ENCODE assay signal across 28 cellular contexts in genomic region chr1:26362331-26362730, GRCh38. TPM values are rescaled to one million over a fixed set of nuclear protein-coding genes. Genes with fewer than 3 reads are reported as not detected.
"Had no signal": no experiment of that assay in that cellular context is flagged by ENCODE, and none has a peak within 500 bp of the region (broad histone marks: within the 10 kb centered on the region; RNA-seq: fewer than 3 reads in every experiment).

No MANE protein-coding gene starts in this region.

- DNase-seq: activated CD4-positive, alpha-beta T cell treated with anti-CD3 and anti-CD28 coated beads for 48 hours; activated CD4-positive, alpha-beta T cell treated with anti-CD3 and anti-CD28 coated beads, Interleukin-2, amount 50 U/mL, for 48 hours; activated CD8-positive, alpha-beta memory T cell treated with anti-CD3 and anti-CD28 coated beads for 24 hours; activated gamma-delta T cell treated with Interleukin-2 at 50 U/mL for 16 hours; activated naive CD4-positive, alpha-beta T cell treated with anti-CD3 and anti-CD28 coated beads, Interleukin-2, amount 50 U/mL, for 16 hours; activated T-cell treated with anti-CD3 and anti-CD28 coated beads, Interleukin-2, amount 50 U/mL, for 48 hours; amygdala; MG63; MV-4-11; NCI-H1092 treated with DMSO at 0.1 percent for 48 hours; NCI-H1417 treated with DMSO at 0.1 percent for 48 hours; NCI-H1694; NCI-H2029; NCI-H2107; NCI-H2171 treated with DMSO at 0.1 percent for 48 hours; NCI-H226; NCI-H526; NCI-H774; SIG-M5; WERI-Rb-1 had no signal

- H3K36me3 ChIP-seq: MG63, WERI-Rb-1 had no signal

- ATAC-seq: activated CD4-positive, CD25-positive, alpha-beta regulatory T cell treated with anti-CD3 and anti-CD28 coated beads, Interleukin-2, amount 50 U/mL, for 24 hours had no signal

- H3K27ac ChIP-seq: WERI-Rb-1 had no signal

- H3K27ac Mint-ChIP-seq: activated T-helper 2 cell treated with anti-CD3 and anti-CD28 coated beads, Interferon-gamma antibody, Interleukin-2, Interleukin-4, amounts not matched to agents 10 μg/mL and 5 μg/mL and 100 μg/mL, durations not matched to agents 14 hours and 24 hours and 36 hours had no signal

- FAIRE-seq: astrocyte had no signal

- H3K9me3 Mint-ChIP-seq: activated T-helper 2 cell treated with anti-CD3 and anti-CD28 coated beads, Interferon-gamma antibody, Interleukin-2, Interleukin-4, amounts not matched to agents 10 μg/mL and 5 μg/mL and 100 μg/mL, durations not matched to agents 14 hours and 24 hours and 36 hours had no signal

- H3K4me3 Mint-ChIP-seq: brain had no signal

- H3K36me3 Mint-ChIP-seq: brain had no signal

- H3K9me3 ChIP-seq: MG63 had no signal

- H3K4me3 ChIP-seq: MG63 had no signal

RNA-seq across cellular contexts. Expression of gene CRYBG2, which starts 8.4 kb away (rescaled TPM):
- total RNA-seq: RPMI7951 had no signal

RNA-seq across cellular contexts. Expression of gene ZNF683, which starts 10.2 kb away (rescaled TPM):
- total RNA-seq: activated T-helper 2 cell treated with anti-CD3 and anti-CD28 coated beads, Interferon-gamma antibody, Interleukin-2, Interleukin-4, amounts not matched to agents 10 μg/mL and 5 μg/mL and 100 μg/mL, durations not matched to agents 14 hours and 24 hours and 36 hours; astrocyte; NCI-H460; OCI-LY7; RPMI7951 had no signal

RNA-seq across cellular contexts. Expression of gene CD52, which starts 44.6 kb away (rescaled TPM):
- total RNA-seq: astrocyte, NCI-H460, RPMI7951 had no signal

RNA-seq across cellular contexts. Expression of gene LIN28A, which starts 48.3 kb away (rescaled TPM):
- total RNA-seq: activated T-helper 2 cell treated with anti-CD3 and anti-CD28 coated beads, Interferon-gamma antibody, Interleukin-2, Interleukin-4, amounts not matched to agents 10 μg/mL and 5 μg/mL and 100 μg/mL, durations not matched to agents 14 hours and 24 hours and 36 hours; NCI-H460; OCI-LY7; RPMI7951; T-helper 2 cell treated with Interferon-gamma antibody and Interleukin-4, amounts not matched to agents 100 ng/mL and 5 ng/mL, for 36 hours had no signal
